In genomic region chr10:124866812-124867211, GRCh38 we compare ENCODE assay signal across 32 cellular contexts.
"Had no signal": no experiment of that assay in that cellular context is flagged by ENCODE, and none has a peak within 500 bp of the region (broad histone marks: within the 10 kb centered on the region; RNA-seq: fewer than 3 reads in every experiment).

No MANE protein-coding gene starts in this region.

- H3K9me3 ChIP-seq: ascending aorta had no signal

- H3K27me3 ChIP-seq: ascending aorta, cardiac muscle cell had no signal

- DNase-seq: activated CD4-positive, alpha-beta memory T cell treated with anti-CD3 and anti-CD28 coated beads, Interleukin-2, amount 10 ng/mL, durations not matched to agents 7 days and 5 days; activated CD4-positive, alpha-beta T cell treated with anti-CD3 and anti-CD28 coated beads for 1 hour; activated CD4-positive, alpha-beta T cell treated with anti-CD3 and anti-CD28 coated beads for 48 hours; activated CD4-positive, alpha-beta T cell treated with anti-CD3 and anti-CD28 coated beads, Interleukin-2, amount 10 ng/mL, durations not matched to agents 7 days and 5 days; activated CD4-positive, alpha-beta T cell treated with anti-CD3 and anti-CD28 coated beads, Interleukin-2, amount 50 U/mL, for 48 hours; activated CD4-positive, CD25-positive, alpha-beta regulatory T cell; activated CD8-positive, alpha-beta memory T cell treated with anti-CD3 and anti-CD28 coated beads for 24 hours; activated CD8-positive, alpha-beta memory T cell treated with anti-CD3 and anti-CD28 coated beads, Interleukin-2, amount 10 ng/mL, durations not matched to agents 7 days and 5 days; activated CD8-positive, alpha-beta memory T cell treated with anti-CD3 and anti-CD28 coated beads, Interleukin-2, amount 50 U/mL, for 48 hours; activated CD8-positive, alpha-beta T cell treated with anti-CD3 and anti-CD28 coated beads, Interleukin-2, amount 10 ng/mL, durations not matched to agents 7 days and 5 days; activated effector memory CD4-positive, alpha-beta T cell treated with Interleukin-2 at 50 U/mL for 16 hours; activated gamma-delta T cell; activated naive CD4-positive, alpha-beta T cell treated with anti-CD3 and anti-CD28 coated beads, Interleukin-2, amount 10 ng/mL, durations not matched to agents 7 days and 5 days; activated naive CD4-positive, alpha-beta T cell treated with Interleukin-2 at 50 U/mL for 16 hours; activated naive CD8-positive, alpha-beta T cell treated with anti-CD3 and anti-CD28 coated beads, Interleukin-2, amount 10 ng/mL, durations not matched to agents 7 days and 5 days; activated naive CD8-positive, alpha-beta T cell treated with anti-CD3 and anti-CD28 coated beads, Interleukin-2, amount 50 U/mL, for 24 hours; activated T-cell treated with anti-CD3 and anti-CD28 coated beads, Interleukin-2, amount 50 U/mL, for 24 hours; activated T-cell treated with anti-CD3 and anti-CD28 coated beads, Interleukin-2, amount 50 U/mL, for 48 hours; amygdala; anterior cingulate cortex; caudate nucleus; T-helper 1 cell; T-helper 2 cell; T-helper 9 cell; WERI-Rb-1 had no signal

- ATAC-seq: activated CD4-positive, alpha-beta T cell treated with anti-CD3 and anti-CD28 coated beads for 36 hours; activated CD4-positive, CD25-positive, alpha-beta regulatory T cell treated with anti-CD3 and anti-CD28 coated beads, Interleukin-2, amount 50 U/mL, for 24 hours; activated CD8-positive, alpha-beta memory T cell treated with anti-CD3 and anti-CD28 coated beads, Interleukin-2, amount 10 ng/mL, durations not matched to agents 7 days and 5 days; activated CD8-positive, alpha-beta T cell treated with anti-CD3 and anti-CD28 coated beads, Interleukin-2, amount 10 ng/mL, durations not matched to agents 7 days and 5 days; activated naive CD8-positive, alpha-beta T cell treated with anti-CD3 and anti-CD28 coated beads, Interleukin-2, amount 50 U/mL, for 24 hours; WTC11 had no signal

- H3K27ac ChIP-seq: ascending aorta, cardiac muscle cell, WERI-Rb-1 had no signal

- H3K36me3 ChIP-seq: ascending aorta, cardiac muscle cell, WERI-Rb-1 had no signal

- FAIRE-seq: bronchial epithelial cell, TTC549 had no signal

- H3K4me1 ChIP-seq: ascending aorta had no signal

- H3K4me3 ChIP-seq: ascending aorta, cardiac muscle cell had no signal
